ENCODE assay signal across 1 cellular context in the genomic region with DNA sequence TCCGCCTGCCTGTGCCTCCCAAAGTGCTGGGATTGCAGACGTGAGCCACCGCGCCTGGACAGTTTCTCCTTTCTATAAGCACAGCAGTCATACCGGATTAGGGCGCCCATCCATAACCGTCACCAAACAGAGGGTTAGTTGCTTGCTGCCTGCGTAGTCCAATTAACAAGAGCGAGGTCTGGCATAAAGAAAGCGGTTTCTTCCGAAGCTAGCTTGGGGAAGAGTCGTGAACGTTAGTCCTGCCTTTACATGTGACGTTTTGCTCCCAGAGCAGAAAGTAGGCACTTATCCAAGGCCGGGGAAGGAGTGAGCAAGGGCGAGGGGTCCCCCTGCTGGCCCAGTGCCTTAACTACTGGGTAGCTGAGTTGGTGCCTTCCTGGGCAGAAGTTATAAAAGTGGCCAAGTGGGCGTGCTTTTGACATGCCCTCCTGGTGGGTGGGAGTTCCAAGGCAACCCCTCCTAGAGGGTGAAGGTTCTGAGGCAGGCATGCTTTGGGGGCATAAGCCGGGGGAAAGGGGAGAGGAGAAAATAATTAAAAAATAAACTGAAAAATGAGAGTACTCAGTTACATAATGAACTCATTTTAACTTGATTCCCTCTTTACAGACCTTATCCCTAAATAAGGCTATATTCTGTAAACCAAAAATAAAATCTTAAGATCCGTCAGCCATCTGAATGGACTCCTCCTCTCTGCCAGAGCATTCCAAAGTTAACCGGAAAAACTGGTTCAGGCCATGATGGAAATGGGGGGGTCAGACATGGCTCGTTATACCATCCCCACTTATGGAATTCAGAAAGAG.
A peak's percentile ranks its signal among the peaks of the same experiment; 100 is the strongest.
TF ChIP-seq lines count a peak whose summit lies in the region.

No MANE protein-coding gene starts in this region.

TF ChIP-seq in HepG2, 621 proteins besides CTCF, POLR2A, EP300 and RAD21 (continued from another document and continues in another):
- TF ChIP-seq, protein P1, sequence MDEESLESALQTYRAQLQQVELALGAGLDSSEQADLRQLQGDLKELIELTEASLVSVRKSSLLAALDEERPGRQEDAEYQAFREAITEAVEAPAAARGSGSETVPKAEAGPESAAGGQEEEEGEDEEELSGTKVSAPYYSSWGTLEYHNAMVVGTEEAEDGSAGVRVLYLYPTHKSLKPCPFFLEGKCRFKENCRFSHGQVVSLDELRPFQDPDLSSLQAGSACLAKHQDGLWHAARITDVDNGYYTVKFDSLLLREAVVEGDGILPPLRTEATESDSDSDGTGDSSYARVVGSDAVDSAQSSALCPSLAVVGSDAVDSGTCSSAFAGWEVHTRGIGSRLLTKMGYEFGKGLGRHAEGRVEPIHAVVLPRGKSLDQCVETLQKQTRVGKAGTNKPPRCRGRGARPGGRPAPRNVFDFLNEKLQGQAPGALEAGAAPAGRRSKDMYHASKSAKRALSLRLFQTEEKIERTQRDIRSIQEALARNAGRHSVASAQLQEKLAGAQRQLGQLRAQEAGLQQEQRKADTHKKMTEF (CRISPR knock-in tag; IDR thresholded peaks at IDR 0.05) = 0 out of 2 replicates have a peak, but pooled peaks have one; percentile 35
- TF ChIP-seq SKI (IDR thresholded peaks at IDR 0.05; ENCODE audit: partially characterized antibody) (no peak), CREB1 (IDR thresholded peaks at IDR 0.05) (no peak; the same call in 1 of the 2 replicates), CREB1 (CRISPR knock-in tag; IDR thresholded peaks at IDR 0.05) (no peak), TOE1 (CRISPR knock-in tag; IDR thresholded peaks at IDR 0.05) (no peak), MXI1 (IDR thresholded peaks at IDR 0.05; ENCODE audit: borderline replicate concordance, low read depth, low read length) (peak; percentile 27; the same call in 1 of the 3 replicates), ZFP82 (CRISPR knock-in tag; IDR thresholded peaks at IDR 0.05; ENCODE audit: borderline replicate concordance) (no peak), TRIM24 (CRISPR knock-in tag; IDR thresholded peaks at IDR 0.05) (no peak), FOXM1 (CRISPR knock-in tag; IDR thresholded peaks at IDR 0.05) (no peak), ZNF34 (CRISPR knock-in tag; IDR thresholded peaks at IDR 0.05; ENCODE audit: borderline replicate concordance) (no peak), ZNF556 (CRISPR knock-in tag; IDR thresholded peaks at IDR 0.05; ENCODE audit: borderline replicate concordance) (peak; percentile 68; the same call in 1 of the 2 replicates), CENPX (CRISPR knock-in tag; IDR thresholded peaks at IDR 0.05) (no peak), ZNF878 (CRISPR knock-in tag; IDR thresholded peaks at IDR 0.05) (no peak), ELF4 (CRISPR knock-in tag; IDR thresholded peaks at IDR 0.05; ENCODE audit: borderline replicate concordance) (no peak), ZNF605 (CRISPR knock-in tag; IDR thresholded peaks at IDR 0.05) (no peak)
- TF ChIP-seq, protein P2, sequence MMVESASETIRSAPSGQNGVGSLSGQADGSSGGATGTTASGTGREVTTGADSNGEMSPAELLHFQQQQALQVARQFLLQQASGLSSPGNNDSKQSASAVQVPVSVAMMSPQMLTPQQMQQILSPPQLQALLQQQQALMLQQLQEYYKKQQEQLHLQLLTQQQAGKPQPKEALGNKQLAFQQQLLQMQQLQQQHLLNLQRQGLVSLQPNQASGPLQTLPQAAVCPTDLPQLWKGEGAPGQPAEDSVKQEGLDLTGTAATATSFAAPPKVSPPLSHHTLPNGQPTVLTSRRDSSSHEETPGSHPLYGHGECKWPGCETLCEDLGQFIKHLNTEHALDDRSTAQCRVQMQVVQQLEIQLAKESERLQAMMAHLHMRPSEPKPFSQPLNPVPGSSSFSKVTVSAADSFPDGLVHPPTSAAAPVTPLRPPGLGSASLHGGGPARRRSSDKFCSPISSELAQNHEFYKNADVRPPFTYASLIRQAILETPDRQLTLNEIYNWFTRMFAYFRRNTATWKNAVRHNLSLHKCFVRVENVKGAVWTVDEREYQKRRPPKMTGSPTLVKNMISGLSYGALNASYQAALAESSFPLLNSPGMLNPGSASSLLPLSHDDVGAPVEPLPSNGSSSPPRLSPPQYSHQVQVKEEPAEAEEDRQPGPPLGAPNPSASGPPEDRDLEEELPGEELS (CRISPR knock-in tag; IDR thresholded peaks at IDR 0.05) = no peak
- TF ChIP-seq, protein P3, sequence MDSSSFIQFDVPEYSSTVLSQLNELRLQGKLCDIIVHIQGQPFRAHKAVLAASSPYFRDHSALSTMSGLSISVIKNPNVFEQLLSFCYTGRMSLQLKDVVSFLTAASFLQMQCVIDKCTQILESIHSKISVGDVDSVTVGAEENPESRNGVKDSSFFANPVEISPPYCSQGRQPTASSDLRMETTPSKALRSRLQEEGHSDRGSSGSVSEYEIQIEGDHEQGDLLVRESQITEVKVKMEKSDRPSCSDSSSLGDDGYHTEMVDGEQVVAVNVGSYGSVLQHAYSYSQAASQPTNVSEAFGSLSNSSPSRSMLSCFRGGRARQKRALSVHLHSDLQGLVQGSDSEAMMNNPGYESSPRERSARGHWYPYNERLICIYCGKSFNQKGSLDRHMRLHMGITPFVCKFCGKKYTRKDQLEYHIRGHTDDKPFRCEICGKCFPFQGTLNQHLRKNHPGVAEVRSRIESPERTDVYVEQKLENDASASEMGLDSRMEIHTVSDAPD (CRISPR knock-in tag; IDR thresholded peaks at IDR 0.05) = no peak
- TF ChIP-seq, protein P4, sequence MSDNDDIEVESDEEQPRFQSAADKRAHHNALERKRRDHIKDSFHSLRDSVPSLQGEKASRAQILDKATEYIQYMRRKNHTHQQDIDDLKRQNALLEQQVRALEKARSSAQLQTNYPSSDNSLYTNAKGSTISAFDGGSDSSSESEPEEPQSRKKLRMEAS (IDR thresholded peaks at IDR 0.05) = peak; percentile 33; the same call in 1 of the 2 replicates
- TF ChIP-seq, protein P5, sequence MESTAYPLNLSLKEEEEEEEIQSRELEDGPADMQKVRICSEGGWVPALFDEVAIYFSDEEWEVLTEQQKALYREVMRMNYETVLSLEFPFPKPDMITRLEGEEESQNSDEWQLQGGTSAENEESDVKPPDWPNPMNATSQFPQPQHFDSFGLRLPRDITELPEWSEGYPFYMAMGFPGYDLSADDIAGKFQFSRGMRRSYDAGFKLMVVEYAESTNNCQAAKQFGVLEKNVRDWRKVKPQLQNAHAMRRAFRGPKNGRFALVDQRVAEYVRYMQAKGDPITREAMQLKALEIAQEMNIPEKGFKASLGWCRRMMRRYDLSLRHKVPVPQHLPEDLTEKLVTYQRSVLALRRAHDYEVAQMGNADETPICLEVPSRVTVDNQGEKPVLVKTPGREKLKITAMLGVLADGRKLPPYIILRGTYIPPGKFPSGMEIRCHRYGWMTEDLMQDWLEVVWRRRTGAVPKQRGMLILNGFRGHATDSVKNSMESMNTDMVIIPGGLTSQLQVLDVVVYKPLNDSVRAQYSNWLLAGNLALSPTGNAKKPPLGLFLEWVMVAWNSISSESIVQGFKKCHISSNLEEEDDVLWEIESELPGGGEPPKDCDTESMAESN (CRISPR knock-in tag; conservative IDR thresholded peaks at IDR 0.05) = no peak
- TF ChIP-seq, protein P6, sequence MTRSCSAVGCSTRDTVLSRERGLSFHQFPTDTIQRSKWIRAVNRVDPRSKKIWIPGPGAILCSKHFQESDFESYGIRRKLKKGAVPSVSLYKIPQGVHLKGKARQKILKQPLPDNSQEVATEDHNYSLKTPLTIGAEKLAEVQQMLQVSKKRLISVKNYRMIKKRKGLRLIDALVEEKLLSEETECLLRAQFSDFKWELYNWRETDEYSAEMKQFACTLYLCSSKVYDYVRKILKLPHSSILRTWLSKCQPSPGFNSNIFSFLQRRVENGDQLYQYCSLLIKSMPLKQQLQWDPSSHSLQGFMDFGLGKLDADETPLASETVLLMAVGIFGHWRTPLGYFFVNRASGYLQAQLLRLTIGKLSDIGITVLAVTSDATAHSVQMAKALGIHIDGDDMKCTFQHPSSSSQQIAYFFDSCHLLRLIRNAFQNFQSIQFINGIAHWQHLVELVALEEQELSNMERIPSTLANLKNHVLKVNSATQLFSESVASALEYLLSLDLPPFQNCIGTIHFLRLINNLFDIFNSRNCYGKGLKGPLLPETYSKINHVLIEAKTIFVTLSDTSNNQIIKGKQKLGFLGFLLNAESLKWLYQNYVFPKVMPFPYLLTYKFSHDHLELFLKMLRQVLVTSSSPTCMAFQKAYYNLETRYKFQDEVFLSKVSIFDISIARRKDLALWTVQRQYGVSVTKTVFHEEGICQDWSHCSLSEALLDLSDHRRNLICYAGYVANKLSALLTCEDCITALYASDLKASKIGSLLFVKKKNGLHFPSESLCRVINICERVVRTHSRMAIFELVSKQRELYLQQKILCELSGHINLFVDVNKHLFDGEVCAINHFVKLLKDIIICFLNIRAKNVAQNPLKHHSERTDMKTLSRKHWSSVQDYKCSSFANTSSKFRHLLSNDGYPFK (CRISPR knock-in tag; IDR thresholded peaks at IDR 0.05; ENCODE audit: borderline replicate concordance) = peak; percentile 70; the same call in 1 of the 2 replicates
- TF ChIP-seq, protein P7, sequence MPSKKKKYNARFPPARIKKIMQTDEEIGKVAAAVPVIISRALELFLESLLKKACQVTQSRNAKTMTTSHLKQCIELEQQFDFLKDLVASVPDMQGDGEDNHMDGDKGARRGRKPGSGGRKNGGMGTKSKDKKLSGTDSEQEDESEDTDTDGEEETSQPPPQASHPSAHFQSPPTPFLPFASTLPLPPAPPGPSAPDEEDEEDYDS (CRISPR knock-in tag; IDR thresholded peaks at IDR 0.05) = 0 out of 2 replicates have a peak, but pooled peaks have one; percentile 12
- TF ChIP-seq, protein P8, sequence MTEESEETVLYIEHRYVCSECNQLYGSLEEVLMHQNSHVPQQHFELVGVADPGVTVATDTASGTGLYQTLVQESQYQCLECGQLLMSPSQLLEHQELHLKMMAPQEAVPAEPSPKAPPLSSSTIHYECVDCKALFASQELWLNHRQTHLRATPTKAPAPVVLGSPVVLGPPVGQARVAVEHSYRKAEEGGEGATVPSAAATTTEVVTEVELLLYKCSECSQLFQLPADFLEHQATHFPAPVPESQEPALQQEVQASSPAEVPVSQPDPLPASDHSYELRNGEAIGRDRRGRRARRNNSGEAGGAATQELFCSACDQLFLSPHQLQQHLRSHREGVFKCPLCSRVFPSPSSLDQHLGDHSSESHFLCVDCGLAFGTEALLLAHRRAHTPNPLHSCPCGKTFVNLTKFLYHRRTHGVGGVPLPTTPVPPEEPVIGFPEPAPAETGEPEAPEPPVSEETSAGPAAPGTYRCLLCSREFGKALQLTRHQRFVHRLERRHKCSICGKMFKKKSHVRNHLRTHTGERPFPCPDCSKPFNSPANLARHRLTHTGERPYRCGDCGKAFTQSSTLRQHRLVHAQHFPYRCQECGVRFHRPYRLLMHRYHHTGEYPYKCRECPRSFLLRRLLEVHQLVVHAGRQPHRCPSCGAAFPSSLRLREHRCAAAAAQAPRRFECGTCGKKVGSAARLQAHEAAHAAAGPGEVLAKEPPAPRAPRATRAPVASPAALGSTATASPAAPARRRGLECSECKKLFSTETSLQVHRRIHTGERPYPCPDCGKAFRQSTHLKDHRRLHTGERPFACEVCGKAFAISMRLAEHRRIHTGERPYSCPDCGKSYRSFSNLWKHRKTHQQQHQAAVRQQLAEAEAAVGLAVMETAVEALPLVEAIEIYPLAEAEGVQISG (CRISPR knock-in tag; IDR thresholded peaks at IDR 0.05) = 0 out of 2 replicates have a peak, but pooled peaks have one; percentile 37
- TF ChIP-seq, protein P9, sequence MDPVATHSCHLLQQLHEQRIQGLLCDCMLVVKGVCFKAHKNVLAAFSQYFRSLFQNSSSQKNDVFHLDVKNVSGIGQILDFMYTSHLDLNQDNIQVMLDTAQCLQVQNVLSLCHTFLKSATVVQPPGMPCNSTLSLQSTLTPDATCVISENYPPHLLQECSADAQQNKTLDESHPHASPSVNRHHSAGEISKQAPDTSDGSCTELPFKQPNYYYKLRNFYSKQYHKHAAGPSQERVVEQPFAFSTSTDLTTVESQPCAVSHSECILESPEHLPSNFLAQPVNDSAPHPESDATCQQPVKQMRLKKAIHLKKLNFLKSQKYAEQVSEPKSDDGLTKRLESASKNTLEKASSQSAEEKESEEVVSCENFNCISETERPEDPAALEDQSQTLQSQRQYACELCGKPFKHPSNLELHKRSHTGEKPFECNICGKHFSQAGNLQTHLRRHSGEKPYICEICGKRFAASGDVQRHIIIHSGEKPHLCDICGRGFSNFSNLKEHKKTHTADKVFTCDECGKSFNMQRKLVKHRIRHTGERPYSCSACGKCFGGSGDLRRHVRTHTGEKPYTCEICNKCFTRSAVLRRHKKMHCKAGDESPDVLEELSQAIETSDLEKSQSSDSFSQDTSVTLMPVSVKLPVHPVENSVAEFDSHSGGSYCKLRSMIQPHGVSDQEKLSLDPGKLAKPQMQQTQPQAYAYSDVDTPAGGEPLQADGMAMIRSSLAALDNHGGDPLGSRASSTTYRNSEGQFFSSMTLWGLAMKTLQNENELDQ (CRISPR knock-in tag; IDR thresholded peaks at IDR 0.05; ENCODE audit: borderline replicate concordance) = no peak
- TF ChIP-seq, protein P10, sequence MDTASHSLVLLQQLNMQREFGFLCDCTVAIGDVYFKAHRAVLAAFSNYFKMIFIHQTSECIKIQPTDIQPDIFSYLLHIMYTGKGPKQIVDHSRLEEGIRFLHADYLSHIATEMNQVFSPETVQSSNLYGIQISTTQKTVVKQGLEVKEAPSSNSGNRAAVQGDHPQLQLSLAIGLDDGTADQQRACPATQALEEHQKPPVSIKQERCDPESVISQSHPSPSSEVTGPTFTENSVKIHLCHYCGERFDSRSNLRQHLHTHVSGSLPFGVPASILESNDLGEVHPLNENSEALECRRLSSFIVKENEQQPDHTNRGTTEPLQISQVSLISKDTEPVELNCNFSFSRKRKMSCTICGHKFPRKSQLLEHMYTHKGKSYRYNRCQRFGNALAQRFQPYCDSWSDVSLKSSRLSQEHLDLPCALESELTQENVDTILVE (CRISPR knock-in tag; IDR thresholded peaks at IDR 0.05) = no peak
- TF ChIP-seq, protein P11, sequence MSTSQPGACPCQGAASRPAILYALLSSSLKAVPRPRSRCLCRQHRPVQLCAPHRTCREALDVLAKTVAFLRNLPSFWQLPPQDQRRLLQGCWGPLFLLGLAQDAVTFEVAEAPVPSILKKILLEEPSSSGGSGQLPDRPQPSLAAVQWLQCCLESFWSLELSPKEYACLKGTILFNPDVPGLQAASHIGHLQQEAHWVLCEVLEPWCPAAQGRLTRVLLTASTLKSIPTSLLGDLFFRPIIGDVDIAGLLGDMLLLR (CRISPR knock-in tag; IDR thresholded peaks at IDR 0.05) = no peak
- TF ChIP-seq, protein P12, sequence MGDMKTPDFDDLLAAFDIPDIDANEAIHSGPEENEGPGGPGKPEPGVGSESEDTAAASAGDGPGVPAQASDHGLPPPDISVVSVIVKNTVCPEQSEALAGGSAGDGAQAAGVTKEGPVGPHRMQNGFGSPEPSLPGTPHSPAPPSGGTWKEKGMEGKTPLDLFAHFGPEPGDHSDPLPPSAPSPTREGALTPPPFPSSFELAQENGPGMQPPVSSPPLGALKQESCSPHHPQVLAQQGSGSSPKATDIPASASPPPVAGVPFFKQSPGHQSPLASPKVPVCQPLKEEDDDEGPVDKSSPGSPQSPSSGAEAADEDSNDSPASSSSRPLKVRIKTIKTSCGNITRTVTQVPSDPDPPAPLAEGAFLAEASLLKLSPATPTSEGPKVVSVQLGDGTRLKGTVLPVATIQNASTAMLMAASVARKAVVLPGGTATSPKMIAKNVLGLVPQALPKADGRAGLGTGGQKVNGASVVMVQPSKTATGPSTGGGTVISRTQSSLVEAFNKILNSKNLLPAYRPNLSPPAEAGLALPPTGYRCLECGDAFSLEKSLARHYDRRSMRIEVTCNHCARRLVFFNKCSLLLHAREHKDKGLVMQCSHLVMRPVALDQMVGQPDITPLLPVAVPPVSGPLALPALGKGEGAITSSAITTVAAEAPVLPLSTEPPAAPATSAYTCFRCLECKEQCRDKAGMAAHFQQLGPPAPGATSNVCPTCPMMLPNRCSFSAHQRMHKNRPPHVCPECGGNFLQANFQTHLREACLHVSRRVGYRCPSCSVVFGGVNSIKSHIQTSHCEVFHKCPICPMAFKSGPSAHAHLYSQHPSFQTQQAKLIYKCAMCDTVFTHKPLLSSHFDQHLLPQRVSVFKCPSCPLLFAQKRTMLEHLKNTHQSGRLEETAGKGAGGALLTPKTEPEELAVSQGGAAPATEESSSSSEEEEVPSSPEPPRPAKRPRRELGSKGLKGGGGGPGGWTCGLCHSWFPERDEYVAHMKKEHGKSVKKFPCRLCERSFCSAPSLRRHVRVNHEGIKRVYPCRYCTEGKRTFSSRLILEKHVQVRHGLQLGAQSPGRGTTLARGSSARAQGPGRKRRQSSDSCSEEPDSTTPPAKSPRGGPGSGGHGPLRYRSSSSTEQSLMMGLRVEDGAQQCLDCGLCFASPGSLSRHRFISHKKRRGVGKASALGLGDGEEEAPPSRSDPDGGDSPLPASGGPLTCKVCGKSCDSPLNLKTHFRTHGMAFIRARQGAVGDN (CRISPR knock-in tag; IDR thresholded peaks at IDR 0.05) = peak; percentile 55
